In genomic region chr9:134223091-134223490, GRCh38 we compare ENCODE assay signal across 32 cellular contexts. TPM values are rescaled to one million over a fixed set of nuclear protein-coding genes. Genes with fewer than 3 reads are reported as not detected.
A peak's percentile ranks its signal among the peaks of the same experiment; 100 is the strongest.
DNase-seq lines count a peak whose midpoint lies in the region; ATAC-seq and TF ChIP-seq lines count a peak whose summit lies in the region.
"Had no signal": no experiment of that assay in that cellular context is flagged by ENCODE, and none has a peak within 500 bp of the region (broad histone marks: within the 10 kb centered on the region; RNA-seq: fewer than 3 reads in every experiment).

No MANE protein-coding gene starts in this region.

- no peaks in the 10 kb centered on the region for H3K9me3 Mint-ChIP-seq in mesothelial cell of epicardium
- H3K9me3 Mint-ChIP-seq in stimulated activated naive B cell treated with anti-CD40 and anti-IgM and Interleukin-4, amounts not matched to agents 10 μg/mL and 1 μg/mL and 100 μg/mL, for 72 hours = no peaks in the 10 kb centered on the region
- H3K9me3 Mint-ChIP-seq in activated CD4-positive, alpha-beta memory T cell treated with anti-CD3 and anti-CD28 coated beads for 36 hours = no peaks in the 10 kb centered on the region
- H3K9me3 Mint-ChIP-seq: activated CD4-positive, alpha-beta memory T cell treated with anti-CD3 and anti-CD28 coated beads, Interleukin-2, amount 10 ng/mL, durations not matched to agents 7 days and 5 days; activated naive CD4-positive, alpha-beta T cell treated with anti-CD3 and anti-CD28 coated beads, Interleukin-2, amount 50 U/mL, for 24 hours; naive thymus-derived CD8-positive, alpha-beta T cell; stimulated activated effector memory CD8-positive, alpha-beta T cell treated with anti-CD3 and anti-CD28 coated beads, Interleukin-12 subunit alpha, Interleukin-12 subunit beta, amount 100 ng/mL, for 72 hours had no signal

- peaks cover 5% of the 10 kb centered on the region for H3K4me1 ChIP-seq in ectodermal cell (ENCODE audit: control insufficient read depth, insufficient read depth, low read length)
- H3K4me1 ChIP-seq: pancreas, suprapubic skin had no signal

- no peaks in the 10 kb centered on the region for H3K27me3 Mint-ChIP-seq in mesothelial cell of epicardium (ENCODE audit: low read depth)
- H3K27me3 Mint-ChIP-seq in stimulated activated naive B cell treated with anti-CD40 and anti-IgM and Interleukin-4, amounts not matched to agents 10 μg/mL and 1 μg/mL and 100 μg/mL, for 72 hours = peaks cover 18 to 30% of the 10 kb centered on the region in 2 donors
- no peaks in the 10 kb centered on the region for H3K27me3 Mint-ChIP-seq in activated CD4-positive, alpha-beta memory T cell treated with anti-CD3 and anti-CD28 coated beads for 36 hours
- H3K27me3 Mint-ChIP-seq: activated CD4-positive, alpha-beta memory T cell treated with anti-CD3 and anti-CD28 coated beads, Interleukin-2, amount 10 ng/mL, durations not matched to agents 7 days and 5 days; activated naive CD4-positive, alpha-beta T cell treated with anti-CD3 and anti-CD28 coated beads, Interleukin-2, amount 50 U/mL, for 24 hours had no signal

- no peaks in the 10 kb centered on the region for H3K27me3 ChIP-seq in ectodermal cell (ENCODE audit: control insufficient read depth, insufficient read depth, low read length, poor library complexity, severe bottlenecking)
- H3K27me3 ChIP-seq: cardiac muscle cell, esophagus muscularis mucosa, pancreas, SJSA1 had no signal

- no peak overlapping the region for H3K4me3 ChIP-seq in ectodermal cell (ENCODE audit: insufficient read depth, low read depth, low read length)
- H3K4me3 ChIP-seq: cardiac muscle cell, esophagus muscularis mucosa, GM12878, left lung, pancreas, SJSA1, suprapubic skin had no signal

- intact Hi-C loops in activated CD4-positive, alpha-beta memory T cell treated with anti-CD3 and anti-CD28 coated beads for 36 hours (cut with micrococcal nuclease) = no loop called here

- no peak for ATAC-seq in stimulated activated naive B cell treated with anti-CD40 and anti-IgM and Interleukin-4, amounts not matched to agents 10 μg/mL and 1 μg/mL and 100 μg/mL, for 72 hours (replicated peaks)
- ATAC-seq: activated CD4-positive, CD25-positive, alpha-beta regulatory T cell treated with anti-CD3 and anti-CD28 coated beads, Interleukin-2, amount 50 U/mL, for 24 hours; GM12878; left lung; naive thymus-derived CD8-positive, alpha-beta T cell; pancreas; stimulated activated effector memory CD8-positive, alpha-beta T cell treated with anti-CD3 and anti-CD28 coated beads, Interleukin-12 subunit alpha, Interleukin-12 subunit beta, amount 100 ng/mL, for 72 hours had no signal

- peak overlapping the region; percentile 8 for H3K27ac ChIP-seq in ectodermal cell (ENCODE audit: insufficient read depth, low read depth, low read length, poor library complexity, severe bottlenecking)
- H3K27ac ChIP-seq: cardiac muscle cell, esophagus muscularis mucosa, left lung, pancreas, SJSA1, suprapubic skin had no signal

- CTCF ChIA-PET in activated CD4-positive, alpha-beta memory T cell treated with anti-CD3 and anti-CD28 coated beads for 36 hours (lab: Charles Lee) = no interaction called here

- H3K9me3 ChIP-seq in ectodermal cell (ENCODE audit: control insufficient read depth, low read length) = no peaks in the 10 kb centered on the region
- H3K9me3 ChIP-seq: esophagus muscularis mucosa, left lung, pancreas, SJSA1, suprapubic skin had no signal

- no peaks in the 10 kb centered on the region for H3K36me3 ChIP-seq in ectodermal cell (ENCODE audit: control insufficient read depth, insufficient read depth, low read length)
- H3K36me3 ChIP-seq: cardiac muscle cell, esophagus muscularis mucosa, left lung, pancreas, SJSA1, suprapubic skin had no signal

- H3K4me3 Mint-ChIP-seq in mesothelial cell of epicardium = no peak overlapping the region
- H3K4me3 Mint-ChIP-seq in stimulated activated naive B cell treated with anti-CD40 and anti-IgM and Interleukin-4, amounts not matched to agents 10 μg/mL and 1 μg/mL and 100 μg/mL, for 72 hours = no peak overlapping the region
- no peak overlapping the region for H3K4me3 Mint-ChIP-seq in activated CD4-positive, alpha-beta memory T cell treated with anti-CD3 and anti-CD28 coated beads for 36 hours
- H3K4me3 Mint-ChIP-seq: activated CD4-positive, alpha-beta memory T cell treated with anti-CD3 and anti-CD28 coated beads, Interleukin-2, amount 10 ng/mL, durations not matched to agents 7 days and 5 days; activated naive CD4-positive, alpha-beta T cell treated with anti-CD3 and anti-CD28 coated beads, Interleukin-2, amount 50 U/mL, for 24 hours; naive thymus-derived CD8-positive, alpha-beta T cell; stimulated activated effector memory CD8-positive, alpha-beta T cell treated with anti-CD3 and anti-CD28 coated beads, Interleukin-12 subunit alpha, Interleukin-12 subunit beta, amount 100 ng/mL, for 72 hours had no signal

- POLR2A ChIA-PET in activated CD4-positive, alpha-beta memory T cell treated with anti-CD3 and anti-CD28 coated beads for 36 hours (lab: Charles Lee) = no interaction called here

- DNase-seq in HT-29 (ENCODE audit: low spot score) = peak; percentile 20
- no peak for DNase-seq in mesothelial cell of epicardium (ENCODE audit: low spot score in 2 of 2, unreplicated experiment in 2 of 2)
- DNase-seq in stimulated activated naive B cell treated with anti-CD40 and anti-IgM and Interleukin-4, amounts not matched to agents 10 μg/mL and 1 μg/mL and 100 μg/mL, for 72 hours = no peak
- no peak for DNase-seq in NCI-H345 (lab: John Stamatoyannopoulos, UW)
- DNase-seq in DMS 273 treated with DMSO at 0.1 percent for 48 hours (lab: John Stamatoyannopoulos, UW) = no peak
- DNase-seq in activated CD4-positive, alpha-beta memory T cell treated with anti-CD3 and anti-CD28 coated beads for 36 hours = no peak
- DNase-seq: activated CD4-positive, alpha-beta memory T cell treated with anti-CD3 and anti-CD28 coated beads, Interleukin-2, amount 10 ng/mL, durations not matched to agents 7 days and 5 days; activated CD8-positive, alpha-beta memory T cell treated with anti-CD3 and anti-CD28 coated beads, Interleukin-2, amount 50 U/mL, for 48 hours; anterior cingulate cortex; foreskin melanocyte; GOT3; left lung; NCI-H1092 treated with DMSO at 0.1 percent for 48 hours; NCI-H187 treated with DMSO at 0.1 percent for 48 hours; NCI-H748 treated with DMSO at 0.1 percent for 48 hours; retina; stimulated activated CD4-positive, alpha-beta T cell treated with anti-CD3 and anti-CD28 coated beads, Interleukin-4, amount 100 ng/mL, for 24 hours; T-helper 1 cell had no signal

- peaks cover 16% of the 10 kb centered on the region for H3K4me1 Mint-ChIP-seq in mesothelial cell of epicardium
- peaks cover 2 to 5% of the 10 kb centered on the region in 2 donors for H3K4me1 Mint-ChIP-seq in stimulated activated naive B cell treated with anti-CD40 and anti-IgM and Interleukin-4, amounts not matched to agents 10 μg/mL and 1 μg/mL and 100 μg/mL, for 72 hours
- H3K4me1 Mint-ChIP-seq in activated CD4-positive, alpha-beta memory T cell treated with anti-CD3 and anti-CD28 coated beads for 36 hours (ENCODE audit: low read depth) = no peaks in the 10 kb centered on the region
- H3K4me1 Mint-ChIP-seq: activated CD4-positive, alpha-beta memory T cell treated with anti-CD3 and anti-CD28 coated beads, Interleukin-2, amount 10 ng/mL, durations not matched to agents 7 days and 5 days; activated naive CD4-positive, alpha-beta T cell treated with anti-CD3 and anti-CD28 coated beads, Interleukin-2, amount 50 U/mL, for 24 hours; stimulated activated effector memory CD8-positive, alpha-beta T cell treated with anti-CD3 and anti-CD28 coated beads, Interleukin-12 subunit alpha, Interleukin-12 subunit beta, amount 100 ng/mL, for 72 hours had no signal

- 80% methylated on average over 11 of the region's 11 CpGs for whole genome bisulfite sequencing in ectodermal cell, 2 experiments

- peak overlapping the region; percentile 66 for H3K27ac Mint-ChIP-seq in mesothelial cell of epicardium
- H3K27ac Mint-ChIP-seq in stimulated activated naive B cell treated with anti-CD40 and anti-IgM and Interleukin-4, amounts not matched to agents 10 μg/mL and 1 μg/mL and 100 μg/mL, for 72 hours = peak overlapping the region; percentile 72
- no peak overlapping the region for H3K27ac Mint-ChIP-seq in activated CD4-positive, alpha-beta memory T cell treated with anti-CD3 and anti-CD28 coated beads for 36 hours
- H3K27ac Mint-ChIP-seq: activated CD4-positive, alpha-beta memory T cell treated with anti-CD3 and anti-CD28 coated beads, Interleukin-2, amount 10 ng/mL, durations not matched to agents 7 days and 5 days; activated naive CD4-positive, alpha-beta T cell treated with anti-CD3 and anti-CD28 coated beads, Interleukin-2, amount 50 U/mL, for 24 hours; stimulated activated effector memory CD8-positive, alpha-beta T cell treated with anti-CD3 and anti-CD28 coated beads, Interleukin-12 subunit alpha, Interleukin-12 subunit beta, amount 100 ng/mL, for 72 hours had no signal

- no peak for TF ChIP-seq CTCF in mesothelial cell of epicardium (IDR thresholded peaks at IDR 0.05; ENCODE audit: unreplicated experiment)

- no peaks in the 10 kb centered on the region for H3K36me3 Mint-ChIP-seq in mesothelial cell of epicardium
- no peaks in the 10 kb centered on the region for H3K36me3 Mint-ChIP-seq in stimulated activated naive B cell treated with anti-CD40 and anti-IgM and Interleukin-4, amounts not matched to agents 10 μg/mL and 1 μg/mL and 100 μg/mL, for 72 hours
- no peaks in the 10 kb centered on the region for H3K36me3 Mint-ChIP-seq in activated CD4-positive, alpha-beta memory T cell treated with anti-CD3 and anti-CD28 coated beads for 36 hours
- H3K36me3 Mint-ChIP-seq: activated naive CD4-positive, alpha-beta T cell treated with anti-CD3 and anti-CD28 coated beads, Interleukin-2, amount 50 U/mL, for 24 hours; naive thymus-derived CD8-positive, alpha-beta T cell; stimulated activated effector memory CD8-positive, alpha-beta T cell treated with anti-CD3 and anti-CD28 coated beads, Interleukin-12 subunit alpha, Interleukin-12 subunit beta, amount 100 ng/mL, for 72 hours had no signal

RNA-seq across cellular contexts. Expression of gene RNU6ATAC, which starts 58.7 kb away (rescaled TPM):
- not detected in 2 replicates for total RNA-seq in HT-29 (2014; rRNA removed; shearing (Covaris generic))
- polyA plus RNA-seq in ectodermal cell (2013, experiment 1 of 4) = 678 TPM
- polyA plus RNA-seq in ectodermal cell (2013, experiment 2 of 4) = 600 TPM
- 17,417 TPM for polyA plus RNA-seq in ectodermal cell (2013, experiment 3 of 4)
- 9,412 TPM for polyA plus RNA-seq in ectodermal cell (2013, experiment 4 of 4)
- 61.4 to 122 TPM (median 69.3 TPM) in 3 replicates for total RNA-seq in mesothelial cell of epicardium
- total RNA-seq in activated CD4-positive, alpha-beta memory T cell treated with anti-CD3 and anti-CD28 coated beads for 36 hours = 10 to 100 TPM; 25.8 to 41.0 TPM
- total RNA-seq: cardiac muscle cell, Daoy, M059J, SJSA1, suprapubic skin, urinary bladder had no signal
- polyA plus RNA-seq: cardiac muscle cell; GM12878; naive thymus-derived CD8-positive, alpha-beta T cell; pancreas; urinary bladder had no signal

Comparison
In these comparisons a context has a peak if more than half of its experiments do, and no peak if none do; other contexts are left out.
1. RNA of gene RNU6ATAC, which starts 58.7 kb away (total RNA-seq): 61.4 to 122 TPM in mesothelial cell of epicardium and 25.8 to 41.0 TPM in activated CD4-positive, alpha-beta memory T cell treated with anti-CD3 and anti-CD28 coated beads for 36 hours; not detected in HT-29; every median in the first group is over 10 times any median in the second.